In the genomic region with DNA sequence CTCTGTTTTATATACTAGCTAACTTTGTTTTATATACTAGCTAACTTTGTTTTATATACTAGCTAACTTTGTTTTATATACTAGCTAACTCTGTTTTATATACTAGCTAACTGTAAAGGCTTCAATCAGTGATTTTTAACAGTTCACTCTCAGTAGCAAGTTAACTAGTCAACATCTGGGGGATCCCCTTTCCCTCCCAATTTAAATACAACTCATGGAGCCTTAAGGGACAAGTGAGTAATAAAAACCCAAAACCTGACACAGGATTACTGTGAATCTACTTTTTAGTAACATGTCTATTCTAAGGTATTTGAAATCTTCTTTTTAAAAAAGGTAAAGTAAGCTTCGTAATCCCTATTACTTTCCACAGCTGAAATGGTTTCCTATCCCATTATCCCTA, we compare ENCODE assay signal across 13 cellular contexts. TPM values are rescaled to one million over a fixed set of nuclear protein-coding genes. Genes with fewer than 3 reads are reported as not detected.
A peak's percentile ranks its signal among the peaks of the same experiment; 100 is the strongest.
DNase-seq lines count a peak whose midpoint lies in the region; ATAC-seq, FAIRE-seq and TF ChIP-seq lines count a peak whose summit lies in the region.
"Had no signal": no experiment of that assay in that cellular context is flagged by ENCODE, and none has a peak within 500 bp of the region (broad histone marks: within the 10 kb centered on the region; RNA-seq: fewer than 3 reads in every experiment).

No MANE protein-coding gene starts in this region.

- no peaks in the 10 kb centered on the region for H3K9me3 Mint-ChIP-seq in MCF 10A (ENCODE audit: unreplicated experiment)
- no peaks in the 10 kb centered on the region for H3K9me3 Mint-ChIP-seq in activated T-helper 1 cell treated with anti-CD3 and anti-CD28 coated beads, Interleukin-12 subunit alpha, Interleukin-12 subunit beta, Interleukin-2, Interleukin-4 antibody, amounts not matched to agents 30 ng/mL and 10 ng/mL and 1 ng/mL, durations not matched to agents 14 hours and 24 hours and 36 hours
- H3K9me3 Mint-ChIP-seq: effector memory CD8-positive, alpha-beta T cell had no signal

- POLR2A ChIA-PET in MCF 10A (lab: Yijun Ruan, JAX): interaction anchor here (0.6 to 5.5 kb wide), 29 partner anchors 8 to 485 kb away, joined by 3 to 52 read pairs (median 7); a partner anchor contains a TSS

- no peak for ATAC-seq in HG02678 (IDR thresholded peaks at IDR 0.05; ENCODE audit: unreplicated experiment)
- ATAC-seq: effector memory CD8-positive, alpha-beta T cell; right cardiac atrium had no signal

- no peaks in the 10 kb centered on the region for H3K27me3 Mint-ChIP-seq in MCF 10A (ENCODE audit: insufficient read depth, unreplicated experiment)
- H3K27me3 Mint-ChIP-seq in activated T-helper 1 cell treated with anti-CD3 and anti-CD28 coated beads, Interleukin-12 subunit alpha, Interleukin-12 subunit beta, Interleukin-2, Interleukin-4 antibody, amounts not matched to agents 30 ng/mL and 10 ng/mL and 1 ng/mL, durations not matched to agents 14 hours and 24 hours and 36 hours (ENCODE audit: insufficient read depth): no peaks in the 10 kb centered on the region
- H3K27me3 Mint-ChIP-seq: effector memory CD8-positive, alpha-beta T cell had no signal

- WGBS in transverse colon (ENCODE audit: low coverage in 1 of 2), 2 donors: 78 to 87% methylated on average over 1 of the region's 1 CpG

- peak overlapping the region; percentile 98 for H3K27ac Mint-ChIP-seq in MCF 10A (ENCODE audit: low read depth, unreplicated experiment)
- peak overlapping the region; percentile 65 for H3K27ac Mint-ChIP-seq in activated T-helper 1 cell treated with anti-CD3 and anti-CD28 coated beads, Interleukin-12 subunit alpha, Interleukin-12 subunit beta, Interleukin-2, Interleukin-4 antibody, amounts not matched to agents 30 ng/mL and 10 ng/mL and 1 ng/mL, durations not matched to agents 14 hours and 24 hours and 36 hours

- CTCF ChIA-PET in MCF 10A (lab: Yijun Ruan, JAX): interaction anchor here (0.6 to 1.7 kb wide), 12 partner anchors 15 to 139 kb away, joined by 3 to 6 read pairs (median 3); no protein-coding TSS in a partner anchor

- dilution Hi-C loops in keratinocyte (cut with MboI; ENCODE audit: extremely low pct_ligation_motif_present, low sequenced_read_pairs): no loop called here

- peak overlapping the region; percentile 99 for H3K4me2 ChIP-seq in keratinocyte (ENCODE audit: control insufficient read depth, extremely low read depth, insufficient read depth, low read depth, low read length)

- no TSS peak for BruUV-seq in MCF 10A (replicated peaks; lab: Mats Ljungman, UMichigan)

- H3K4me3 ChIP-seq in breast epithelium (no peak overlapping the region), keratinocyte (ENCODE audit: control insufficient read depth in 2 of 3, extremely low read depth in 1 of 3, insufficient read depth in 2 of 3, low read depth in 1 of 3, low read length in 3 of 3) (peak overlapping the region in 2 of 3 experiments; percentile 78 to 96), transverse colon (no peak overlapping the region)

- no peak for TF ChIP-seq POLR2A in breast epithelium (IDR thresholded peaks at IDR 0.05)
- no peak for TF ChIP-seq POLR2A in transverse colon (IDR thresholded peaks at IDR 0.05)

- DNase-seq in MCF 10A (ENCODE audit: unreplicated experiment) (peak; percentile 16), breast epithelium (ENCODE audit: low spot score in 2 of 2) (no peak), keratinocyte (ENCODE audit: low read depth, low spot score) (no peak), transverse colon (no peak), activated gamma-delta T cell (lab: John Stamatoyannopoulos, UW) (no peak), NCI-H1105 treated with DMSO at 0.1 percent for 48 hours (lab: John Stamatoyannopoulos, UW) (no peak)
- DNase-seq in activated T-helper 1 cell treated with anti-CD3 and anti-CD28 coated beads, Interleukin-12 subunit alpha, Interleukin-12 subunit beta, Interleukin-2, Interleukin-4 antibody, amounts not matched to agents 30 ng/mL and 10 ng/mL and 1 ng/mL, durations not matched to agents 14 hours and 24 hours and 36 hours (ENCODE audit: low spot score): no peak
- DNase-seq: amniotic stem cell; effector memory CD8-positive, alpha-beta T cell; NCI-H774; right cardiac atrium; SK-N-SH had no signal

- no peaks in the 10 kb centered on the region for H3K9me3 ChIP-seq in breast epithelium
- no peaks in the 10 kb centered on the region for H3K9me3 ChIP-seq in keratinocyte (ENCODE audit: control insufficient read depth, low read depth, low read length)
- no peaks in the 10 kb centered on the region for H3K9me3 ChIP-seq in transverse colon
- H3K9me3 ChIP-seq: SK-N-SH had no signal

- peak overlapping the region; percentile 91 for H3K9ac ChIP-seq in keratinocyte (ENCODE audit: control insufficient read depth, extremely low read depth, insufficient read depth, low read length)
- H3K9ac ChIP-seq: SK-N-SH had no signal

- intact Hi-C loops in MCF 10A (cut with micrococcal nuclease) (loop anchor here (5.0 kb wide), 1 partner anchor 137 kb away; no protein-coding TSS in a partner anchor), breast epithelium (cut with DNase I; ENCODE audit: low total_unique reads) (loop anchor here (10.0 kb wide), 1 partner anchor 134 kb away; no protein-coding TSS in a partner anchor), transverse colon (cut with DNase I; ENCODE audit: low total_unique reads) (loop anchor here (10.0 kb wide), 1 partner anchor 46 kb away; no protein-coding TSS in a partner anchor)
- intact Hi-C loops in activated T-helper 1 cell treated with anti-CD3 and anti-CD28 coated beads, Interleukin-12 subunit alpha, Interleukin-12 subunit beta, Interleukin-2, Interleukin-4 antibody, amounts not matched to agents 30 ng/mL and 10 ng/mL and 1 ng/mL, durations not matched to agents 14 hours and 24 hours and 36 hours (cut with micrococcal nuclease): loop anchor here (2.0 kb wide), 1 partner anchor 92 kb away; a partner anchor contains a TSS

- H3K4me3 Mint-ChIP-seq in MCF 10A (ENCODE audit: unreplicated experiment): peak overlapping the region; percentile 90
- H3K4me3 Mint-ChIP-seq in activated T-helper 1 cell treated with anti-CD3 and anti-CD28 coated beads, Interleukin-12 subunit alpha, Interleukin-12 subunit beta, Interleukin-2, Interleukin-4 antibody, amounts not matched to agents 30 ng/mL and 10 ng/mL and 1 ng/mL, durations not matched to agents 14 hours and 24 hours and 36 hours: peak overlapping the region; percentile 76

- H3K36me3 Mint-ChIP-seq in MCF 10A (ENCODE audit: insufficient read depth, unreplicated experiment): peaks cover 31% of the 10 kb centered on the region
- peaks cover 3% of the 10 kb centered on the region for H3K36me3 Mint-ChIP-seq in activated T-helper 1 cell treated with anti-CD3 and anti-CD28 coated beads, Interleukin-12 subunit alpha, Interleukin-12 subunit beta, Interleukin-2, Interleukin-4 antibody, amounts not matched to agents 30 ng/mL and 10 ng/mL and 1 ng/mL, durations not matched to agents 14 hours and 24 hours and 36 hours (ENCODE audit: low read depth)

- no peaks in the 10 kb centered on the region for H3K9me1 ChIP-seq in keratinocyte (ENCODE audit: control insufficient read depth, extremely low read depth, insufficient read depth, low read length)

- FAIRE-seq in keratinocyte (lab: Jason Lieb, UNC): no peak

- in situ Hi-C loops in transverse colon (cut with MboI; ENCODE audit: low pct_ligation_motif_present in 1 of 4, low pct_unique_long_range_greater_than_20kb in 1 of 4, low sequenced_read_pairs in 3 of 4): no loop called here

- H3K36me3 ChIP-seq in breast epithelium (no peaks in the 10 kb centered on the region), keratinocyte (ENCODE audit: control insufficient read depth in 2 of 2, extremely low read depth in 1 of 2, insufficient read depth in 2 of 2, low read length in 2 of 2) (peaks cover 2 to 11% of the 10 kb centered on the region in 2 experiments), transverse colon (no peaks in the 10 kb centered on the region)

- TF ChIP-seq CTCF in MCF 10A (IDR thresholded peaks at IDR 0.05; ENCODE audit: unreplicated experiment) (no peak), breast epithelium (IDR thresholded peaks at IDR 0.05) (no peak), keratinocyte (optimal IDR thresholded peaks at IDR 0.05 in 1 of 3, IDR thresholded peaks at IDR 0.05 in 1 of 3, conservative IDR thresholded peaks at IDR 0.05 in 1 of 3; ENCODE audit: extremely low read depth in 1 of 3, insufficient read depth in 2 of 3, low read length in 3 of 3) (no peak), transverse colon (IDR thresholded peaks at IDR 0.05) (no peak)

- H3K4me1 ChIP-seq in breast epithelium (peaks cover 7 to 20% of the 10 kb centered on the region in 2 donors), keratinocyte (ENCODE audit: control insufficient read depth, extremely low read depth, insufficient read depth, low read length) (peaks cover 43% of the 10 kb centered on the region), transverse colon (peaks cover 27 to 56% (median 50%) of the 10 kb centered on the region in 4 donors)

- H3K4me1 Mint-ChIP-seq in MCF 10A (ENCODE audit: insufficient read depth, unreplicated experiment): peaks cover 29% of the 10 kb centered on the region
- peaks cover 41% of the 10 kb centered on the region for H3K4me1 Mint-ChIP-seq in activated T-helper 1 cell treated with anti-CD3 and anti-CD28 coated beads, Interleukin-12 subunit alpha, Interleukin-12 subunit beta, Interleukin-2, Interleukin-4 antibody, amounts not matched to agents 30 ng/mL and 10 ng/mL and 1 ng/mL, durations not matched to agents 14 hours and 24 hours and 36 hours (ENCODE audit: low read depth)

- H4K20me1 ChIP-seq in keratinocyte (ENCODE audit: control insufficient read depth, extremely low read depth, insufficient read depth, low read length): no peaks in the 10 kb centered on the region

- H2AFZ ChIP-seq in keratinocyte (ENCODE audit: control insufficient read depth, low read length): no peak overlapping the region

- peaks cover 59% of the 10 kb centered on the region for H3K79me2 ChIP-seq in keratinocyte (ENCODE audit: control insufficient read depth, insufficient read depth, low read length)

- peak overlapping the region in 1 of 2 donors; percentile 88 for H3K27ac ChIP-seq in breast epithelium
- H3K27ac ChIP-seq in keratinocyte (ENCODE audit: control insufficient read depth, insufficient read depth, low read length): peak overlapping the region; percentile 93
- H3K27ac ChIP-seq in transverse colon: peak overlapping the region; percentile 91 to 97 (median 96)

- H3K27me3 ChIP-seq in breast epithelium: no peaks in the 10 kb centered on the region
- H3K27me3 ChIP-seq in keratinocyte (ENCODE audit: control insufficient read depth, extremely low read depth, insufficient read depth, low read length): no peaks in the 10 kb centered on the region
- no peaks in the 10 kb centered on the region for H3K27me3 ChIP-seq in transverse colon

- no peak for TF ChIP-seq EP300 in transverse colon (IDR thresholded peaks at IDR 0.05; ENCODE audit: low read depth)

RNA-seq across cellular contexts. Expression of a gene that starts 32.2 kb away (rescaled TPM):
- total RNA-seq in MCF 10A (2022) (18.5 and 22.2 TPM in 2 replicates), breast epithelium (10 to 100 TPM in 2 of 3 donors, 1 to 10 TPM in 1; 9.7 to 12.0 (median 10.5) TPM), transverse colon (10 to 100 TPM; 23.2 to 41.0 (median 32.9) TPM)
- total RNA-seq in activated T-helper 1 cell treated with anti-CD3 and anti-CD28 coated beads, Interleukin-12 subunit alpha, Interleukin-12 subunit beta, Interleukin-2, Interleukin-4 antibody, amounts not matched to agents 30 ng/mL and 10 ng/mL and 1 ng/mL, durations not matched to agents 14 hours and 24 hours and 36 hours: 27.5 and 28.1 TPM in 2 replicates
- 5.1 to 25.3 TPM (median 6.5 TPM) in 3 replicates for polyA plus RNA-seq in keratinocyte
- 15.5 TPM for polyA plus RNA-seq in keratinocyte (2011; ENCODE audit: low read depth)
- polyA plus RNA-seq in keratinocyte (2011; cell fraction: cytosol; rRNA removed): 19.1 and 22.7 TPM in 2 replicates
- 31.0 and 31.6 TPM in 2 replicates for polyA plus RNA-seq in keratinocyte (2011; cell fraction: nucleus; rRNA removed)
- polyA plus RNA-seq in keratinocyte (2012; ENCODE audit: low replicate concordance): 16.7 and 23.0 TPM in 2 replicates
- polyA minus RNA-seq in keratinocyte: 22.8 to 66.0 TPM (median 28.3 TPM) in 3 replicates
- 24.0 TPM for polyA minus RNA-seq in keratinocyte (2011; cell fraction: cytosol; rRNA and poly(A)+ RNA removed)
- 20.3 and 28.2 TPM in 2 replicates for polyA minus RNA-seq in keratinocyte (2011; cell fraction: nucleus; rRNA and poly(A)+ RNA removed)

RNA-seq across cellular contexts. Expression of a gene that starts 44.4 kb away (rescaled TPM):
- total RNA-seq in MCF 10A (2022): 51.6 and 53.7 TPM in 2 replicates
- total RNA-seq in breast epithelium: 10 to 100 TPM; 24.3 to 51.2 (median 26.4) TPM
- 60.4 and 61.5 TPM in 2 replicates for total RNA-seq in activated T-helper 1 cell treated with anti-CD3 and anti-CD28 coated beads, Interleukin-12 subunit alpha, Interleukin-12 subunit beta, Interleukin-2, Interleukin-4 antibody, amounts not matched to agents 30 ng/mL and 10 ng/mL and 1 ng/mL, durations not matched to agents 14 hours and 24 hours and 36 hours
- 46.5 to 63.3 TPM (median 60.6 TPM) in 3 replicates for polyA plus RNA-seq in keratinocyte
- 39.8 TPM for polyA plus RNA-seq in keratinocyte (2011; ENCODE audit: low read depth)
- polyA plus RNA-seq in keratinocyte (2011; cell fraction: cytosol; rRNA removed): 45.9 and 51.3 TPM in 2 replicates
- 52.7 and 62.4 TPM in 2 replicates for polyA plus RNA-seq in keratinocyte (2011; cell fraction: nucleus; rRNA removed)
- 39.5 and 42.5 TPM in 2 replicates for polyA plus RNA-seq in keratinocyte (2012; ENCODE audit: low replicate concordance)
- polyA minus RNA-seq in keratinocyte: 69.9 to 97.5 TPM (median 83.5 TPM) in 3 replicates
- polyA minus RNA-seq in keratinocyte (2011; cell fraction: cytosol; rRNA and poly(A)+ RNA removed): 48.3 TPM
- polyA minus RNA-seq in keratinocyte (2011; cell fraction: nucleus; rRNA and poly(A)+ RNA removed): 19.4 and 24.8 TPM in 2 replicates
- 10 to 100 TPM; 28.1 to 74.4 (median 47.3) TPM for total RNA-seq in transverse colon

Comparison
In these comparisons a context has a peak if more than half of its experiments do, and no peak if none do; other contexts are left out.
1. H3K4me3 ChIP-seq: peak in keratinocyte (2 of 3); none in breast epithelium (0 of 3) and transverse colon (0 of 4).